8 cellular contexts compared by ENCODE assay signal in genomic region chr12:117874842-117875434, GRCh38.
A peak's percentile ranks its signal among the peaks of the same experiment; 100 is the strongest.
DNase-seq lines count a peak whose midpoint lies in the region; ATAC-seq and TF ChIP-seq lines count a peak whose summit lies in the region.

No MANE protein-coding gene starts in this region.

- peak overlapping the region; percentile 43 for H3K27ac Mint-ChIP-seq in CD4-positive, alpha-beta T cell

- H3K27ac ChIP-seq in CD4-positive, alpha-beta T cell (ENCODE audit: low read depth, low read length) = no peak overlapping the region
- H3K27ac ChIP-seq in WERI-Rb-1 (no peak overlapping the region), breast epithelium (no peak overlapping the region)

- peaks cover 30% of the 10 kb centered on the region for H3K27me3 Mint-ChIP-seq in CD4-positive, alpha-beta T cell

- no peak for TF ChIP-seq POLR2A in breast epithelium (IDR thresholded peaks at IDR 0.05)

- peaks cover 14% of the 10 kb centered on the region for H3K27me3 ChIP-seq in CD4-positive, alpha-beta T cell (ENCODE audit: control insufficient read depth, insufficient read depth, low read length)
- H3K27me3 ChIP-seq in WERI-Rb-1 (ENCODE audit: insufficient read depth, low read depth, severe bottlenecking) (no peaks in the 10 kb centered on the region), breast epithelium (peaks cover 0 to 8% of the 10 kb centered on the region in 2 donors), kidney epithelial cell (ENCODE audit: control insufficient read depth, insufficient read depth, low read length) (peaks cover 3% of the 10 kb centered on the region)

- POLR2A ChIA-PET in CD4-positive, alpha-beta T cell (lab: Charles Lee) = interaction anchor here (1.3 kb wide), 1 partner anchor 160 kb away, joined by 4 read pairs; no protein-coding TSS in a partner anchor

- H3K4me1 ChIP-seq in breast epithelium = no peaks in the 10 kb centered on the region

- H3K4me1 Mint-ChIP-seq in CD4-positive, alpha-beta T cell (ENCODE audit: low read depth) = peaks cover 6% of the 10 kb centered on the region

- no peaks in the 10 kb centered on the region for H3K9me3 ChIP-seq in CD4-positive, alpha-beta T cell (ENCODE audit: control insufficient read depth, low read length)
- H3K9me3 ChIP-seq in WERI-Rb-1 (ENCODE audit: severe bottlenecking) (no peaks in the 10 kb centered on the region), breast epithelium (no peaks in the 10 kb centered on the region)

- peak; percentile 80 for TF ChIP-seq CTCF in CD4-positive, alpha-beta T cell (IDR thresholded peaks at IDR 0.05)
- TF ChIP-seq CTCF in WERI-Rb-1 (IDR thresholded peaks at IDR 0.05; ENCODE audit: low read depth, low read length) = peak; percentile 72
- peak; percentile 76 to 86 (median 81) for TF ChIP-seq CTCF in breast epithelium (IDR thresholded peaks at IDR 0.05)
- TF ChIP-seq CTCF in kidney epithelial cell (IDR thresholded peaks at IDR 0.05; ENCODE audit: insufficient read depth, low read length, poor library complexity, severe bottlenecking) = peak; percentile 87

- DNase-seq in CD4-positive, alpha-beta T cell = peak; percentile 41 to 65 (median 49)
- DNase-seq in NCI-H187 (lab: John Stamatoyannopoulos, UW) = peak; percentile 49 to 78
- peak; percentile 75 for DNase-seq in WERI-Rb-1
- peak; percentile 49 to 77 for DNase-seq in breast epithelium (ENCODE audit: low spot score in 2 of 2)
- no peak for DNase-seq in kidney epithelial cell (ENCODE audit: low read depth)
- peak; percentile 72 for DNase-seq in stimulated activated CD4-positive, alpha-beta T cell treated with anti-CD3 and anti-CD28 coated beads, Interleukin-1b, Interleukin-23, amount 100 ng/mL, for 48 hours
- DNase-seq in mesenteric fat pad (ENCODE audit: low spot score) = no peak

- H3K36me3 Mint-ChIP-seq in CD4-positive, alpha-beta T cell (ENCODE audit: low read depth) = no peaks in the 10 kb centered on the region

- no peaks in the 10 kb centered on the region for H3K9me3 Mint-ChIP-seq in CD4-positive, alpha-beta T cell

- H3K36me3 ChIP-seq in WERI-Rb-1 (no peaks in the 10 kb centered on the region), breast epithelium (no peaks in the 10 kb centered on the region), kidney epithelial cell (ENCODE audit: control insufficient read depth, insufficient read depth, low read length) (no peaks in the 10 kb centered on the region)

- ATAC-seq in CD4-positive, alpha-beta T cell (ENCODE audit: poor library complexity) = peak; percentile 59
- peak; percentile 68 for ATAC-seq in GM21529 (IDR thresholded peaks at IDR 0.05; ENCODE audit: unreplicated experiment)

- intact Hi-C loops in CD4-positive, alpha-beta T cell (cut with DNase I, micrococcal nuclease) = loop anchor here (2.0 to 10.0 kb wide), 5 partner anchors 157 to 1670 kb away; partner anchors contain the start of gene SUDS3 (in 1 of the 2)
- intact Hi-C loops in breast epithelium (cut with DNase I; ENCODE audit: low total_unique reads) = no loop called here

- no peak overlapping the region for H3K4me3 Mint-ChIP-seq in CD4-positive, alpha-beta T cell

- H3K4me3 ChIP-seq in WERI-Rb-1 (ENCODE audit: low read depth, low read length) (no peak overlapping the region), breast epithelium (no peak overlapping the region), kidney epithelial cell (ENCODE audit: low read depth, low read length) (no peak overlapping the region)

- CTCF ChIA-PET in CD4-positive, alpha-beta T cell (lab: Charles Lee) = interaction anchor here (0.9 to 2.5 kb wide), 6 partner anchors 18 to 184 kb away, joined by 3 to 9 read pairs (median 4); no protein-coding TSS in a partner anchor

Comparison
In these comparisons a context has a peak if more than half of its experiments do, and no peak if none do; other contexts are left out.
1. DNase-seq: peak in CD4-positive, alpha-beta T cell (10 of 10), NCI-H187 (2 of 2), WERI-Rb-1 (single experiment), breast epithelium (2 of 2) and stimulated activated CD4-positive, alpha-beta T cell treated with anti-CD3 and anti-CD28 coated beads, Interleukin-1b, Interleukin-23, amount 100 ng/mL, for 48 hours (single experiment); none in kidney epithelial cell (single experiment) and mesenteric fat pad (single experiment).
2. Peak in every context shown above with its lines, with median percentiles within 50 percentile points of each other: CTCF ChIP-seq.